In the genomic region with DNA sequence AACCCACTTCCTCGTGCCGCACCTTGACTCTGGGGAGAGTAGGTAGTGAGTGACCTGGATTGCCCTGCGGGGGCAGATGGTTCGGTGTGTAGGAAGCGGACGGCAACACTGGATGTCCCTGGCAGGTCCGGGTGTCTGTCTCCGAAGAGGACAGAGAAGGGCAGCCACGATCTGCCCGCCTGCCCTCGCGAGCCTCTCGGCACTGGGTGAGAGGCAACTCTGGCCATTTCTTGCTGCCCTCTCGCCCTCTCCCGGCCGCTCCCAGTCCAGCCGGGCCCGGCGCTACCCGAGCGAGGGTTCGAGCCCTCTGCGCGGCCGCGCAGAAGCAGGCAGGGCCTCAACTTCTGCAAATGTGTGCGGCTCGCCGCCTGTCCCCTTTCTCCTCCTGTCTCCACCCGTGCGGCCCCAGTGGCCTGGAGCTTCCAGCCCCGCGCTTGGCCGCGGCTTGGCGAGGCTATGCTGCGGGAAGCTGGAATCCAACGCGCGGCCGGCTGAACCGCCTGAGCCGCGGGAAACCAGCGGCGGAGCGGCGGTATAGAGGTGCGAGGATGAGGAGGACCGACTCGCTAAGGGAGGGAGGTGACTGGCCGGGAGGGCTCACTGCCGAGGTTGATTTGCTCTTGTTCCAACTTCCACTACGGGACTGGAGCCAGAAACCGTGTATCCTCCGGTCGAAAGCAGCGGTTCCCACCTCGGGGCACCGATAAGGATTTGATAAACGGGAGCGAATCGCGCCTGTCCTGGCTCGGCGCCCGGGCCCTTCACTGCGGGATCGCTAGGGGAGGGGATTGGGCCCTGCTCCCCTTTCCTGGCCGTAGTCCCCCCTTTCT, we compare ENCODE assay signal across 1 cellular context.
TF ChIP-seq lines count a peak whose summit lies in the region.

No MANE protein-coding gene starts in this region.

TF ChIP-seq in K562, 482 proteins besides CTCF, POLR2A, EP300 and RAD21 (continued from another document):
- TF ChIP-seq CTCFL (IDR thresholded peaks at IDR 0.05; ENCODE audit: borderline replicate concordance, insufficient read depth, low read depth, low read length, poor library complexity, severe bottlenecking): no peak
- TF ChIP-seq, protein P1, sequence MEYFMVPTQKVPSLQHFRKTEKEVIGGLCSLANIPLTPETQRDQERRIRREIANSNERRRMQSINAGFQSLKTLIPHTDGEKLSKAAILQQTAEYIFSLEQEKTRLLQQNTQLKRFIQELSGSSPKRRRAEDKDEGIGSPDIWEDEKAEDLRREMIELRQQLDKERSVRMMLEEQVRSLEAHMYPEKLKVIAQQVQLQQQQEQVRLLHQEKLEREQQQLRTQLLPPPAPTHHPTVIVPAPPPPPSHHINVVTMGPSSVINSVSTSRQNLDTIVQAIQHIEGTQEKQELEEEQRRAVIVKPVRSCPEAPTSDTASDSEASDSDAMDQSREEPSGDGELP (CRISPR knock-in tag; IDR thresholded peaks at IDR 0.05; ENCODE audit: borderline replicate concordance): peak; percentile 53; the same call in 1 of the 2 replicates
- TF ChIP-seq ZBED1 (IDR thresholded peaks at IDR 0.05): 0 out of 2 replicates have a peak, but pooled peaks have one; percentile 20
- 0 out of 2 replicates have a peak, but pooled peaks have one; percentile 26 for TF ChIP-seq MED1 (CRISPR knock-in tag; IDR thresholded peaks at IDR 0.05; ENCODE audit: borderline replicate concordance)
- TF ChIP-seq MEIS2 (IDR thresholded peaks at IDR 0.05; ENCODE audit: partially characterized antibody): no peak
- no peak for TF ChIP-seq PHTF2 (CRISPR knock-in tag; IDR thresholded peaks at IDR 0.05)
- TF ChIP-seq NONO (IDR thresholded peaks at IDR 0.05; ENCODE audit: low read depth in 2 of 2, low read length in 1 of 2): no peak
- TF ChIP-seq TEAD1 (CRISPR knock-in tag; IDR thresholded peaks at IDR 0.05): peak in 1 of 2 experiments; percentile 47; a peak in 1 of 4 replicates
- peak; percentile 86 for TF ChIP-seq NFIC (IDR thresholded peaks at IDR 0.05)
- peak; percentile 48; the same call in 1 of the 2 replicates for TF ChIP-seq PHB (CRISPR knock-in tag; IDR thresholded peaks at IDR 0.05)
- peak; percentile 30; the same call in 1 of the 2 replicates for TF ChIP-seq KLF1 (tag; IDR thresholded peaks at IDR 0.05)
- peak; percentile 50; the same call in 1 of the 2 replicates for TF ChIP-seq GABPB1 (CRISPR knock-in tag; IDR thresholded peaks at IDR 0.05)
- TF ChIP-seq ZNF143 (CRISPR knock-in tag; IDR thresholded peaks at IDR 0.05): peak; percentile 24; the same call in 1 of the 2 replicates
- TF ChIP-seq CHD2 (IDR thresholded peaks at IDR 0.05; ENCODE audit: low read depth, low read length): no peak
- TF ChIP-seq E2F6 (IDR thresholded peaks at IDR 0.05; ENCODE audit: borderline replicate concordance in 1 of 2, extremely low read depth in 1 of 2, insufficient read depth in 1 of 2, insufficient read length in 1 of 2, low read depth in 1 of 2, low read length in 1 of 2, poor library complexity in 1 of 2, severe bottlenecking in 1 of 2): peak; percentile 76 to 94
- 0 out of 2 replicates have a peak, but pooled peaks have one; percentile 9 for TF ChIP-seq ZBTB7A (IDR thresholded peaks at IDR 0.05; ENCODE audit: borderline replicate concordance, control insufficient read depth, low read depth, low read length)
- 0 out of 2 replicates have a peak, but pooled peaks have one; percentile 8 for TF ChIP-seq FOXK1 (CRISPR knock-in tag; IDR thresholded peaks at IDR 0.05; ENCODE audit: borderline replicate concordance)
- peak; percentile 66; the same call in 1 of the 2 replicates for TF ChIP-seq ZNF511 (CRISPR knock-in tag; IDR thresholded peaks at IDR 0.05)
- peak in 1 of 2 experiments; percentile 67; a peak in 1 of 4 replicates for TF ChIP-seq ZNF639 (CRISPR knock-in tag; conservative IDR thresholded peaks at IDR 0.05 in 1 of 2, IDR thresholded peaks at IDR 0.05 in 1 of 2)
- TF ChIP-seq CREB5 (CRISPR knock-in tag; IDR thresholded peaks at IDR 0.05): no peak
- TF ChIP-seq ZNF263 (CRISPR knock-in tag; IDR thresholded peaks at IDR 0.05; ENCODE audit: borderline replicate concordance): peak; percentile 56; the same call in 1 of the 2 replicates
- no peak for TF ChIP-seq ZNF77 (CRISPR knock-in tag; IDR thresholded peaks at IDR 0.05)
- peak; percentile 55 for TF ChIP-seq RNF2 (IDR thresholded peaks at IDR 0.05)
- peak; percentile 52; the same call in 1 of the 2 replicates for TF ChIP-seq ZBTB9 (CRISPR knock-in tag; IDR thresholded peaks at IDR 0.05)
- TF ChIP-seq POLR2G (IDR thresholded peaks at IDR 0.05; ENCODE audit: low read depth, low read length): peak; percentile 55; the same call in 1 of the 2 replicates
- TF ChIP-seq CHD7 (IDR thresholded peaks at IDR 0.05; ENCODE audit: low read depth, low read length): no peak
- TF ChIP-seq ZNF232 (CRISPR knock-in tag; IDR thresholded peaks at IDR 0.05): 0 out of 2 replicates have a peak, but pooled peaks have one; percentile 52
- TF ChIP-seq ZNF41 (CRISPR knock-in tag; conservative IDR thresholded peaks at IDR 0.05): 0 out of 2 replicates have a peak, but pooled peaks have one; percentile 31
- peak; percentile 71 for TF ChIP-seq EGR1 (conservative IDR thresholded peaks at IDR 0.05)
- TF ChIP-seq NRF1 (conservative IDR thresholded peaks at IDR 0.05 in 1 of 2, IDR thresholded peaks at IDR 0.05 in 1 of 2): peak; percentile 80 to 82
